In genomic region chr11:41788177-41788576, GRCh38 we compare ENCODE assay signal across 33 cellular contexts.
"Had no signal": no experiment of that assay in that cellular context is flagged by ENCODE, and none has a peak within 500 bp of the region (broad histone marks: within the 10 kb centered on the region; RNA-seq: fewer than 3 reads in every experiment).

No MANE protein-coding gene starts in this region.

- ATAC-seq: activated naive CD4-positive, alpha-beta T cell treated with anti-CD3 and anti-CD28 coated beads, Interleukin-2, amount 50 U/mL, for 72 hours; activated naive CD8-positive, alpha-beta T cell treated with anti-CD3 and anti-CD28 coated beads, Interleukin-2, amount 50 U/mL, for 24 hours; activated T-cell treated with anti-CD3 and anti-CD28 coated beads, Interleukin-2, amount 50 U/mL, for 4 hours; activated T-cell treated with anti-CD3 and anti-CD28 coated beads, Interleukin-2, amount 50 U/mL, for 72 hours; activated T-helper 17 cell treated with anti-CD3 and anti-CD28 coated beads, Interleukin-2, amount 50 U/mL, for 72 hours; body of pancreas had no signal

- DNase-seq: activated effector memory CD4-positive, alpha-beta T cell treated with anti-CD3 and anti-CD28 coated beads, Interleukin-2, amount 50 U/mL, for 16 hours; activated effector memory CD4-positive, alpha-beta T cell treated with Interleukin-2 at 50 U/mL for 16 hours; activated naive CD4-positive, alpha-beta T cell; activated naive CD4-positive, alpha-beta T cell treated with anti-CD3 and anti-CD28 coated beads for 36 hours; activated naive CD4-positive, alpha-beta T cell treated with anti-CD3 and anti-CD28 coated beads, Interleukin-2, amount 10 ng/mL, durations not matched to agents 7 days and 5 days; activated naive CD4-positive, alpha-beta T cell treated with anti-CD3 and anti-CD28 coated beads, Interleukin-2, amount 50 U/mL, for 16 hours; activated naive CD4-positive, alpha-beta T cell treated with Interleukin-2 at 50 U/mL for 16 hours; activated naive CD8-positive, alpha-beta T cell treated with anti-CD3 and anti-CD28 coated beads for 36 hours; activated naive CD8-positive, alpha-beta T cell treated with anti-CD3 and anti-CD28 coated beads, Interleukin-2, amount 10 ng/mL, durations not matched to agents 7 days and 5 days; activated naive CD8-positive, alpha-beta T cell treated with anti-CD3 and anti-CD28 coated beads, Interleukin-2, amount 50 U/mL, for 24 hours; activated T-cell treated with anti-CD3 and anti-CD28 coated beads, Interleukin-2, amount 50 U/mL, for 1 hour; activated T-cell treated with anti-CD3 and anti-CD28 coated beads, Interleukin-2, amount 50 U/mL, for 24 hours; activated T-cell treated with anti-CD3 and anti-CD28 coated beads, Interleukin-2, amount 50 U/mL, for 4 hours; activated T-cell treated with anti-CD3 and anti-CD28 coated beads, Interleukin-2, amount 50 U/mL, for 48 hours; activated T-cell treated with anti-CD3 and anti-CD28 coated beads, Interleukin-2, amount 50 U/mL, for 72 hours; adrenal gland; amniotic stem cell; amygdala; anterior cingulate cortex; aorta; body of pancreas; brain microvascular endothelial cell; caudate nucleus; central memory CD4-positive, alpha-beta T cell; cerebellar nuclear complex had no signal

- H3K27me3 ChIP-seq: adrenal gland, ascending aorta, body of pancreas, brain microvascular endothelial cell, breast epithelium, cardiac muscle cell had no signal

- H3K36me3 ChIP-seq: adrenal gland, ascending aorta, brain microvascular endothelial cell, breast epithelium, cardiac muscle cell had no signal

- FAIRE-seq: astrocyte, bronchial epithelial cell, colon had no signal

- H3K4me3 ChIP-seq: adrenal gland, ascending aorta, body of pancreas, breast epithelium, cardiac muscle cell had no signal

- H3K27ac ChIP-seq: adrenal gland, ascending aorta, body of pancreas, brain microvascular endothelial cell, breast epithelium, cardiac muscle cell had no signal

- H3K4me1 ChIP-seq: adrenal gland, ascending aorta, body of pancreas, breast epithelium had no signal

- H3K9me3 ChIP-seq: adrenal gland, ascending aorta had no signal
